8 cellular contexts compared by ENCODE assay signal in the genomic region with DNA sequence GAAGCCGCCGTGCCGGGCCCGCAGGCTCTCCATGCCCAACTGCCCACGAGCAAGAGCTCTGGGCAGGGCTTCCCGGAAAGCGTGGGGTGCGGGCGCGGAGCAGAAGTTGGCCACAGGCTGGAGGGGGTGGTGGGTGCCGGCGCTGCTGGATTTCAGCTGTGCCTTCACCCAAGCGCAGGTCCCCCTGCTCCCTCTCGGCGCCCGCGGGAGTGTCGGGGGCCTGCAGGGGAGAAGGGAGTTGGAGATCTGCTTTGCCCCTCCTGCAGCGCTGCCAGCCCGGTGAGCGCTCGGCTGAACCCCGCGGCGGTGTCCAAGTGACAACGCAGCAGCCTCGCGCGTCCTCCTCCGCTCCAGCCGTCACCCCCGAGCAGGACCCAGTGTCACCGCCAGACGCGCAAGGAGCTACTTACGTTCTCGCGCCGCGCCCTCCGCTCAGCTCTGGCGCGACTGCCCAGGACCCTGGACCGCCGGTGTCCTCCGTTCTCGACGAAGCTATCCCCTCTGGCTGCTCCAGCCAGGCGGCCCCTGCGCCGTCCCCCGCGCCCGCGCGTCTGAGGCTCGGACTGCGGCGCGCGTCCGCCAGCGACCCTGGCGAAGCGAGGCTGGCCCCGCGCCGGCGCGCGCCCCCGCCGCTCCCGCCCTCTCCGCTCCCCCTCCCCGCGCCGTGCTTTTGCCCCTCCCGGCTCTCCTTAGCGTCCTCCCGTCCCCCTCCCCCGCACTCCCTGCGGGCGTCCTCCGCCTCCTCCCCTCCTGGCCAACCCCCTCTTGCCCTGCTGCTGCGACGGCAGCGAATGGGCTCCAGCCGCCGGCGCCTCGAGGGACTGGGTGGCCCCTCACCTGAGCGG. TPM values are rescaled to one million over a fixed set of nuclear protein-coding genes. Genes with fewer than 3 reads are reported as not detected.
DNase-seq lines count a peak whose midpoint lies in the region; ATAC-seq, FAIRE-seq and TF ChIP-seq lines count a peak whose summit lies in the region.

A gene (minus strand): TSS at position 604 of the 845 bp plus-strand sequence. CDS start 216,372 bp downstream, outside the sequence.

- TF ChIP-seq CTCF in D721Med (IDR thresholded peaks at IDR 0.05; ENCODE audit: insufficient read depth, missing control alignments) (no peak), neural progenitor cell (IDR thresholded peaks at IDR 0.05) (no peak)

- H3K4me1 ChIP-seq in neural progenitor cell = peaks cover 18% of the 10 kb centered on the region

- peak; percentile 84 for DNase-seq in D721Med (ENCODE audit: insufficient read length, low spot score)
- peak; percentile 76 for DNase-seq in HEK293T (ENCODE audit: extremely low spot score)
- peak; percentile 97 for DNase-seq in NCI-H2227 (lab: John Stamatoyannopoulos, UW; ENCODE audit: unreplicated experiment)
- peak; percentile 29 for DNase-seq in foreskin melanocyte
- peak; percentile 95 for DNase-seq in neural progenitor cell (ENCODE audit: low spot score)
- no peak for DNase-seq in UCSD-AML1 (lab: John Stamatoyannopoulos, UW; ENCODE audit: unreplicated experiment)

- H3K9me3 ChIP-seq in neural progenitor cell (ENCODE audit: low read depth) = no peaks in the 10 kb centered on the region

- no peak for FAIRE-seq in D721Med (lab: Jason Lieb, UNC)

- peaks cover 55% of the 10 kb centered on the region for H3K27me3 ChIP-seq in neural progenitor cell

- H3K27ac Mint-ChIP-seq in activated T-helper 17 cell treated with anti-CD3 and anti-CD28 coated beads, Interleukin-2, amount 50 U/mL, for 72 hours = no peak within 1 kb of the TSS
- no peak within 1 kb of the TSS for H3K27ac Mint-ChIP-seq in neural progenitor cell

- H3K36me3 Mint-ChIP-seq in activated T-helper 17 cell treated with anti-CD3 and anti-CD28 coated beads, Interleukin-2, amount 50 U/mL, for 72 hours (ENCODE audit: low read depth) = no peaks in the 10 kb centered on the region
- no peaks in the 10 kb centered on the region for H3K36me3 Mint-ChIP-seq in neural progenitor cell

- H4K20me1 ChIP-seq in neural progenitor cell (ENCODE audit: low read depth) = peaks cover 22% of the 10 kb centered on the region

- peak within 1 kb of the TSS; percentile 2 for H3K4me3 Mint-ChIP-seq in activated T-helper 17 cell treated with anti-CD3 and anti-CD28 coated beads, Interleukin-2, amount 50 U/mL, for 72 hours
- peak within 1 kb of the TSS; percentile 89 for H3K4me3 Mint-ChIP-seq in neural progenitor cell

- H3K9ac ChIP-seq in neural progenitor cell = no peak within 1 kb of the TSS

- CTCF ChIA-PET in HEK293T (lab: Yijun Ruan, JAX) = interaction anchor here (0.6 kb wide), 1 partner anchor 41 kb away, joined by 3 read pairs; no protein-coding TSS in a partner anchor

- H2AFZ ChIP-seq in neural progenitor cell (replicated peaks) = peak within 1 kb of the TSS; percentile 98

- H3F3A ChIP-seq in neural progenitor cell (ENCODE audit: low read depth) = peaks cover 52% of the 10 kb centered on the region

- no peaks in the 10 kb centered on the region for H3K36me3 ChIP-seq in neural progenitor cell

- POLR2A ChIA-PET in HEK293T (lab: Yijun Ruan, JAX) = interaction anchor here (1.0 kb wide), 2 partner anchors 11 to 70 kb away, joined by 3 read pairs; a partner anchor contains a TSS

- no peak for ATAC-seq in activated T-helper 17 cell treated with anti-CD3 and anti-CD28 coated beads, Interleukin-2, amount 50 U/mL, for 72 hours (replicated peaks)
- no peak for ATAC-seq in GM21423 (IDR thresholded peaks at IDR 0.05; ENCODE audit: unreplicated experiment)

- H3K79me2 ChIP-seq in neural progenitor cell (ENCODE audit: low read depth) = peaks cover 32% of the 10 kb centered on the region

- H3K9me3 Mint-ChIP-seq in activated T-helper 17 cell treated with anti-CD3 and anti-CD28 coated beads, Interleukin-2, amount 50 U/mL, for 72 hours = no peaks in the 10 kb centered on the region
- H3K9me3 Mint-ChIP-seq in neural progenitor cell = no peaks in the 10 kb centered on the region

- H3K4me3 ChIP-seq in neural progenitor cell = peak within 1 kb of the TSS; percentile 88

- peaks cover 55% of the 10 kb centered on the region for H3K27me3 Mint-ChIP-seq in activated T-helper 17 cell treated with anti-CD3 and anti-CD28 coated beads, Interleukin-2, amount 50 U/mL, for 72 hours
- peaks cover 22% of the 10 kb centered on the region for H3K27me3 Mint-ChIP-seq in neural progenitor cell (ENCODE audit: insufficient read depth, low read depth)

- no peak within 1 kb of the TSS for H3K27ac ChIP-seq in neural progenitor cell

- H3K4me2 ChIP-seq in neural progenitor cell = peak within 1 kb of the TSS; percentile 91

- H3K4me1 Mint-ChIP-seq in activated T-helper 17 cell treated with anti-CD3 and anti-CD28 coated beads, Interleukin-2, amount 50 U/mL, for 72 hours = no peaks in the 10 kb centered on the region
- peaks cover 35% of the 10 kb centered on the region for H3K4me1 Mint-ChIP-seq in neural progenitor cell

TF ChIP-seq in HEK293T, 16 proteins besides CTCF, POLR2A, EP300 and RAD21:
- 0 out of 2 replicates have a peak, but pooled peaks have one; percentile 29 for TF ChIP-seq L3MBTL2 (conservative IDR thresholded peaks at IDR 0.05)
- no peak for TF ChIP-seq SUZ12 (IDR thresholded peaks at IDR 0.05)
- no peak for TF ChIP-seq SP1 (IDR thresholded peaks at IDR 0.05)
- TF ChIP-seq ZNF384 (IDR thresholded peaks at IDR 0.05) = no peak

RNA-seq across cellular contexts. Expression of the gene that starts here (rescaled TPM):
- not detected for total RNA-seq in activated T-helper 17 cell treated with anti-CD3 and anti-CD28 coated beads, Interleukin-2, amount 50 U/mL, for 72 hours
- total RNA-seq in neural progenitor cell (ENCODE audit: low replicate concordance) = 37.2 and 104 TPM in 2 replicates

Comparison
In these comparisons a context has a peak if more than half of its experiments do, and no peak if none do; other contexts are left out.
1. RNA of the gene that starts here (total RNA-seq): 37.2 to 104 TPM in neural progenitor cell; not detected in activated T-helper 17 cell treated with anti-CD3 and anti-CD28 coated beads, Interleukin-2, amount 50 U/mL, for 72 hours; every median in the first group is over 10 times any median in the second.